In the genomic region with DNA sequence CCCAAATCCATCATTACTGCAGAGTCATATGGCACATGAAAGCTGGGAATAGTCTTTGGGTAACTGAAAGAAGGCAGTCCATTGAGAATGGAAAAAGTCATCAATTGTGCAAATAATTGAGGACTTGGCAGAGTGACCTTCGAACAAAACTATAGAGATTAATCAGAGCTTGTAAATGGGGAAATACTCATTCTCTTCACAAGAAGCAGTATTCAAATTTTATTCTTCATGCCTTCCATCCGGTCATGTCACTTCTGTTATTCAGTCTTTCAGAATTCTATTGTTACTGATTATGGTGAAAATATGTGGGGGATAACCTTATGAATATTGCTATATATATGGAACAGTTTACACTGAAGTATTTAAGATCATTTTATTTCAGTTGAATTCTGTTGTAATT, we compare ENCODE assay signal across 1 cellular context.
TF ChIP-seq lines count a peak whose summit lies in the region.

No MANE protein-coding gene starts in this region.

TF ChIP-seq in GM12878, 131 proteins besides CTCF, POLR2A, EP300 and RAD21:
- TF ChIP-seq, protein P1, sequence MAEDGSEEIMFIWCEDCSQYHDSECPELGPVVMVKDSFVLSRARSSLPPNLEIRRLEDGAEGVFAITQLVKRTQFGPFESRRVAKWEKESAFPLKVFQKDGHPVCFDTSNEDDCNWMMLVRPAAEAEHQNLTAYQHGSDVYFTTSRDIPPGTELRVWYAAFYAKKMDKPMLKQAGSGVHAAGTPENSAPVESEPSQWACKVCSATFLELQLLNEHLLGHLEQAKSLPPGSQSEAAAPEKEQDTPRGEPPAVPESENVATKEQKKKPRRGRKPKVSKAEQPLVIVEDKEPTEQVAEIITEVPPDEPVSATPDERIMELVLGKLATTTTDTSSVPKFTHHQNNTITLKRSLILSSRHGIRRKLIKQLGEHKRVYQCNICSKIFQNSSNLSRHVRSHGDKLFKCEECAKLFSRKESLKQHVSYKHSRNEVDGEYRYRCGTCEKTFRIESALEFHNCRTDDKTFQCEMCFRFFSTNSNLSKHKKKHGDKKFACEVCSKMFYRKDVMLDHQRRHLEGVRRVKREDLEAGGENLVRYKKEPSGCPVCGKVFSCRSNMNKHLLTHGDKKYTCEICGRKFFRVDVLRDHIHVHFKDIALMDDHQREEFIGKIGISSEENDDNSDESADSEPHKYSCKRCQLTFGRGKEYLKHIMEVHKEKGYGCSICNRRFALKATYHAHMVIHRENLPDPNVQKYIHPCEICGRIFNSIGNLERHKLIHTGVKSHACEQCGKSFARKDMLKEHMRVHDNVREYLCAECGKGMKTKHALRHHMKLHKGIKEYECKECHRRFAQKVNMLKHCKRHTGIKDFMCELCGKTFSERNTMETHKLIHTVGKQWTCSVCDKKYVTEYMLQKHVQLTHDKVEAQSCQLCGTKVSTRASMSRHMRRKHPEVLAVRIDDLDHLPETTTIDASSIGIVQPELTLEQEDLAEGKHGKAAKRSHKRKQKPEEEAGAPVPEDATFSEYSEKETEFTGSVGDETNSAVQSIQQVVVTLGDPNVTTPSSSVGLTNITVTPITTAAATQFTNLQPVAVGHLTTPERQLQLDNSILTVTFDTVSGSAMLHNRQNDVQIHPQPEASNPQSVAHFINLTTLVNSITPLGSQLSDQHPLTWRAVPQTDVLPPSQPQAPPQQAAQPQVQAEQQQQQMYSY (CRISPR knock-in tag; IDR thresholded peaks at IDR 0.05) = no peak
TF ChIP-seq in GM12878: peak in this region for 0.
